Comparison of ENCODE assay signal across 23 cellular contexts in the genomic region with DNA sequence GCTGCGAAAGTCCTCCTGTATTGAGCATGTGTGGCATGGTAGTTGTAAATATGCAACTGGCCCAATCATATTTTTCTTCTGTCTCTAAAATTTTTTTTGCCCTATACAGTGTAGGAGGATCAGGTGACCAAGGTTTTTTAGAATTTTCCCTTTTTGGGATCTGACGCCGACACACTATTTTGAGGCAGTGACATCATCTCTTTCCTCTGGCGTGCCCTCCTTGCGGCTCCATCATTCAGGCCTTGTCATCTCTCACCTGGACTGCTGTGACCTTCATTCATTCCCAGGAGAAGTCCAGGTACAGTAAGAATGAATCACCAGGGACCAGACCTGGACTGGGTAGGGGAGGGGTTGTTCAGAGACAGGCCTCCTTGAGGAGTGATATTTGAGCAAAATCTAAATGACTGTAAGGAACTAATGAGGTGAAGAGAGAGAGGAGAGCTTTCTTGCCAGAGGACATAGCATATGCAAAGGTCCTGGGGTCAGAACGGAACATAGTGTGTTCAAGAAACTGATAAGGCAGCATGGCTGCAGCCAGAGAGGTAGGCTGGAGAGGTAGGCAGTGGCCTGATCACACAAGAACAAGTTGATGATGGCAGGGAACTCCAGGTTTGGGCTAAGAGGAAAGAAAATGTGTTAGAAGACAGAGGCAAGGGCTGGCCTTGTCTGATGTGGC. TPM values are rescaled to one million over a fixed set of nuclear protein-coding genes. Genes with fewer than 3 reads are reported as not detected.
A peak's percentile ranks its signal among the peaks of the same experiment; 100 is the strongest.
DNase-seq lines count a peak whose midpoint lies in the region; ATAC-seq, FAIRE-seq and TF ChIP-seq lines count a peak whose summit lies in the region.
"Had no signal": no experiment of that assay in that cellular context is flagged by ENCODE, and none has a peak within 500 bp of the region (broad histone marks: within the 10 kb centered on the region; RNA-seq: fewer than 3 reads in every experiment).

No MANE protein-coding gene starts in this region.

- H3K27me3 ChIP-seq in K562 (ENCODE audit: control insufficient read depth in 2 of 2, insufficient read depth in 2 of 2, low read length in 2 of 2) (peaks cover 4 to 22% of the 10 kb centered on the region in 2 experiments; a peak in 4 of 5 replicates), hepatocyte (no peaks in the 10 kb centered on the region), uterus (no peaks in the 10 kb centered on the region)
- H3K27me3 ChIP-seq: BE2C had no signal

- 1% methylated on average over 6 of the region's 6 CpGs for WGBS in K562 (ENCODE audit: insufficient coverage, low coverage, missing lambda C conversion rate)
- WGBS in hepatocyte (ENCODE audit: low lambda C conversion rate, missing lambda C conversion rate) = 98% methylated on average over 6 of the region's 6 CpGs

- intact Hi-C loops in K562 (cut with micrococcal nuclease) = no loop called here
- intact Hi-C loops in posterior cingulate gyrus (cut with DNase I) = no loop called here
- intact Hi-C loops in uterus (cut with DNase I; ENCODE audit: low total_unique reads) = no loop called here

- H3K4me3 ChIP-seq in HEK293 (ENCODE audit: low read depth, low read length) (no peak overlapping the region), K562 (no peak overlapping the region), hepatocyte (no peak overlapping the region), uterus (no peak overlapping the region)
- H3K4me3 ChIP-seq: HAP-1 had no signal

- H4K20me1 ChIP-seq in K562 (replicated peaks; ENCODE audit: control insufficient read depth, insufficient read depth, low read length) (no peaks in the 10 kb centered on the region), hepatocyte (ENCODE audit: insufficient read depth, poor library complexity, severe bottlenecking) (no peaks in the 10 kb centered on the region)

- H3K9me3 ChIP-seq in HEK293 (ENCODE audit: control insufficient read depth, insufficient read depth, low read depth, low read length) = no peaks in the 10 kb centered on the region
- no peaks in the 10 kb centered on the region for H3K9me3 ChIP-seq in K562 (replicated peaks; ENCODE audit: control insufficient read depth, insufficient read depth, low read depth, low read length)
- no peaks in the 10 kb centered on the region for H3K9me3 ChIP-seq in hepatocyte (ENCODE audit: low read depth)
- H3K9me3 ChIP-seq in uterus = no peaks in the 10 kb centered on the region
- H3K9me3 ChIP-seq: BE2C, HAP-1 had no signal

- ATAC-seq in K562 (no peak), HG03025 (IDR thresholded peaks at IDR 0.05; ENCODE audit: low FRiP score, unreplicated experiment) (no peak)

- H3K4me2 ChIP-seq in K562 (ENCODE audit: insufficient read depth, low read length) (no peak overlapping the region), hepatocyte (no peak overlapping the region)

- in situ Hi-C loops in K562 (cut with MboI) = no loop called here

- no peaks in the 10 kb centered on the region for H3K9me2 ChIP-seq in hepatocyte (replicated peaks; ENCODE audit: insufficient read depth)

- DNase-seq in K562 (ENCODE audit: extremely low read depth in 1 of 4, low spot score in 3 of 4) = no peak
- DNase-seq in islet precursor cell = peak; percentile 7
- peak; percentile 70 for DNase-seq in superior temporal gyrus (ENCODE audit: extremely low spot score)
- DNase-seq in posterior cingulate gyrus = no peak
- no peak for DNase-seq in hepatocyte (ENCODE audit: low spot score)
- no peak for DNase-seq in uterus
- DNase-seq: ACHN; BE2C; CD4-positive, alpha-beta memory T cell; COR-L47; DMS153; DMS79 treated with DMSO at 0.1 percent for 48 hours; EL; HFFc6 had no signal

- no peak for TF ChIP-seq POLR2A in K562 (conservative IDR thresholded peaks at IDR 0.05)
- no peak for TF ChIP-seq POLR2A in uterus (IDR thresholded peaks at IDR 0.05)

- no peak overlapping the region for H3K9ac ChIP-seq in K562 (ENCODE audit: insufficient read depth in 1 of 2, low read depth in 2 of 2, low read length in 2 of 2)

- TF ChIP-seq CTCF in HEK293 (tag by site-specific recombination; IDR thresholded peaks at IDR 0.05) (no peak), K562 (IDR thresholded peaks at IDR 0.05 in 2 of 3, conservative IDR thresholded peaks at IDR 0.05 in 1 of 3; ENCODE audit: insufficient read depth in 2 of 3, low read depth in 1 of 3, low read length in 3 of 3) (no peak), hepatocyte (IDR thresholded peaks at IDR 0.05; ENCODE audit: poor library complexity) (no peak), uterus (IDR thresholded peaks at IDR 0.05) (no peak)

- H2AFZ ChIP-seq in K562 (ENCODE audit: low read depth, low read length) (no peak overlapping the region), hepatocyte (no peak overlapping the region)

- no peaks in the 10 kb centered on the region for H3K9me1 ChIP-seq in K562 (ENCODE audit: control insufficient read depth, insufficient read depth, low read length)

- POLR2A ChIA-PET in HEK293 (lab: Yijun Ruan, JAX) = no interaction called here
- POLR2A ChIA-PET in K562 (lab: Yijun Ruan, JAX) = interaction anchor here (0.7 kb wide), 2 partner anchors 19 to 1054 kb away, joined by 3 read pairs; no protein-coding TSS in a partner anchor

- H3K79me2 ChIP-seq in K562 (ENCODE audit: control insufficient read depth, insufficient read depth, low read length) (no peaks in the 10 kb centered on the region), hepatocyte (no peaks in the 10 kb centered on the region)

- no peak for TF ChIP-seq RAD21 in K562 (CRISPR knock-in tag; conservative IDR thresholded peaks at IDR 0.05 in 1 of 2, IDR thresholded peaks at IDR 0.05 in 1 of 2)

- H3K27ac ChIP-seq in HEK293 (ENCODE audit: extremely low read depth, low read depth, low read length) (no peak overlapping the region), K562 (ENCODE audit: extremely low read depth, low read depth, low read length) (no peak overlapping the region), hepatocyte (no peak overlapping the region), uterus (no peak overlapping the region)
- H3K27ac ChIP-seq: C4-2B, HL-60 had no signal

- BruUV-seq in K562 (replicated peaks; lab: Mats Ljungman, UMichigan) = no TSS peak

- H3K36me3 ChIP-seq in HEK293 (ENCODE audit: control insufficient read depth in 2 of 2, insufficient read depth in 1 of 2, low read length in 2 of 2) (no peaks in the 10 kb centered on the region; a peak in 1 of 3 replicates), K562 (ENCODE audit: control insufficient read depth, insufficient read depth, low read length) (no peaks in the 10 kb centered on the region), hepatocyte (replicated peaks; ENCODE audit: insufficient read depth, low read depth) (no peaks in the 10 kb centered on the region), uterus (no peaks in the 10 kb centered on the region)
- H3K36me3 ChIP-seq: BE2C, HAP-1 had no signal

- TF ChIP-seq EP300 in K562 (IDR thresholded peaks at IDR 0.05; ENCODE audit: low read length) = no peak

- H3K4me1 ChIP-seq in HEK293 (ENCODE audit: control insufficient read depth, insufficient read depth, low read length) (no peaks in the 10 kb centered on the region), K562 (replicated peaks in 1 of 2; ENCODE audit: control insufficient read depth in 2 of 2, insufficient read depth in 2 of 2, low read length in 2 of 2) (no peaks in the 10 kb centered on the region), hepatocyte (ENCODE audit: insufficient read depth) (no peaks in the 10 kb centered on the region), uterus (no peaks in the 10 kb centered on the region)
- H3K4me1 ChIP-seq: BE2C, HAP-1 had no signal

- CTCF ChIA-PET in HEK293 (lab: Yijun Ruan, JAX) (interaction anchor here (0.6 to 2.2 kb wide), 4 partner anchors 12 to 1415 kb away, joined by 3 to 9 read pairs (median 4); no protein-coding TSS in a partner anchor), K562 (lab: Yijun Ruan, JAX; ENCODE audit: low intra/inter-chr PET ratio) (no interaction called here)

- no peak for FAIRE-seq in K562 (lab: Jason Lieb, UNC)
- FAIRE-seq: D721Med, G401.6, GM12892, H1 had no signal

TF ChIP-seq in HEK293, 187 proteins besides CTCF, POLR2A, EP300 and RAD21:
- TF ChIP-seq SP3 (tag by site-specific recombination; IDR thresholded peaks at IDR 0.05) (no peak), KLF10 (tag by site-specific recombination; IDR thresholded peaks at IDR 0.05) (no peak), ZNF501 (tag by site-specific recombination; IDR thresholded peaks at IDR 0.05) (no peak), ZNF623 (tag by site-specific recombination; IDR thresholded peaks at IDR 0.05) (peak; percentile 92), ZNF138 (tag by site-specific recombination; IDR thresholded peaks at IDR 0.05; ENCODE audit: borderline replicate concordance) (no peak)

TF ChIP-seq in K562, 482 proteins besides CTCF, POLR2A, EP300 and RAD21 (continues in another document):
- TF ChIP-seq HSF4 (CRISPR knock-in tag; IDR thresholded peaks at IDR 0.05; ENCODE audit: borderline replicate concordance) = no peak
- no peak for TF ChIP-seq ARID1B (IDR thresholded peaks at IDR 0.05)
- no peak for TF ChIP-seq PRMT5 (CRISPR knock-in tag; IDR thresholded peaks at IDR 0.05)
- TF ChIP-seq ZNF263 (CRISPR knock-in tag; IDR thresholded peaks at IDR 0.05; ENCODE audit: borderline replicate concordance) = no peak
- no peak for TF ChIP-seq FUS (optimal IDR thresholded peaks at IDR 0.05; ENCODE audit: low read depth, low read length)
- TF ChIP-seq NCOA2 (IDR thresholded peaks at IDR 0.05; ENCODE audit: partially characterized antibody in 2 of 2) = no peak

RNA-seq across cellular contexts. Expression of a gene that starts 38.7 kb away (rescaled TPM):
- 0.07 TPM in 1 of 2 replicates, not detected in the other for total RNA-seq in K562 (2011; cell fraction: chromatin; rRNA removed; ENCODE audit: low replicate concordance)
- total RNA-seq in K562 (2011; cell fraction: nucleolus; rRNA removed) = under 0.01 TPM in 1 of 2 replicates, not detected in the other
- 0.07 TPM in 1 of 2 replicates, not detected in the other for total RNA-seq in K562 (2011; cell fraction: nucleoplasm; rRNA removed)
- not detected in 2 replicates for total RNA-seq in K562 (2014; rRNA removed)
- not detected in 2 replicates for total RNA-seq in K562 (2014; rRNA removed; fragmentation: Illumina TruSeq; extraction: Trizol)
- total RNA-seq in K562 (2015; rRNA removed; fragmentation: Illumina TruSeq; extraction: Trizol) = not detected in 2 replicates
- not detected in 2 replicates for total RNA-seq in K562 (2021)
- polyA plus RNA-seq in K562 (2011; rRNA removed) = 0.01 TPM in 1 of 2 replicates, not detected in the other
- polyA plus RNA-seq in K562 (2011; cell fraction: cytosol; rRNA removed) = 0.06 TPM in 1 of 2 replicates, not detected in the other
- 0.16 TPM in 1 of 2 replicates, not detected in the other for polyA plus RNA-seq in K562 (2011; cell fraction: nucleus; rRNA removed)
- 0.04 TPM in 1 of 2 replicates, not detected in the other for polyA plus RNA-seq in K562 (2012)
- not detected in 2 replicates for polyA plus RNA-seq in K562 (2014; fragmentation: Illumina TruSeq; extraction: Trizol)
- not detected for polyA plus RNA-seq in K562 (2014; fragmentation: Nextera tagmentation; extraction: Ambion mirVana)
- not detected in 2 replicates for polyA plus RNA-seq in K562 (2014; rRNA removed)
- polyA minus RNA-seq in K562 (2011; rRNA and poly(A)+ RNA removed) = not detected in 2 replicates
- not detected in 2 replicates for polyA minus RNA-seq in K562 (2011; cell fraction: cytosol; rRNA and poly(A)+ RNA removed)
- not detected in 2 replicates for polyA minus RNA-seq in K562 (2011; cell fraction: nucleus; rRNA and poly(A)+ RNA removed)
- total RNA-seq in hepatocyte = 4.6 and 5.3 TPM in 2 replicates
- 3.9 and 4.7 TPM in 2 replicates for polyA plus RNA-seq in hepatocyte
- total RNA-seq in uterus = 10 to 100 TPM in 2 of 4 donors, 1 to 10 TPM in 1, under 1 TPM in 1; 0.26 to 22.9 (median 7.0) TPM
- total RNA-seq: CD4-positive, alpha-beta memory T cell had no signal
- polyA plus RNA-seq: CD4-positive, alpha-beta memory T cell had no signal

Comparison
In these comparisons a context has a peak if more than half of its experiments do, and no peak if none do; other contexts are left out.
1. DNase-seq: peak in islet precursor cell (single experiment) and superior temporal gyrus (single experiment); none in K562 (0 of 4), posterior cingulate gyrus (0 of 10), hepatocyte (single experiment) and uterus (0 of 2).